ENCODE assay signal across 25 cellular contexts in the genomic region with DNA sequence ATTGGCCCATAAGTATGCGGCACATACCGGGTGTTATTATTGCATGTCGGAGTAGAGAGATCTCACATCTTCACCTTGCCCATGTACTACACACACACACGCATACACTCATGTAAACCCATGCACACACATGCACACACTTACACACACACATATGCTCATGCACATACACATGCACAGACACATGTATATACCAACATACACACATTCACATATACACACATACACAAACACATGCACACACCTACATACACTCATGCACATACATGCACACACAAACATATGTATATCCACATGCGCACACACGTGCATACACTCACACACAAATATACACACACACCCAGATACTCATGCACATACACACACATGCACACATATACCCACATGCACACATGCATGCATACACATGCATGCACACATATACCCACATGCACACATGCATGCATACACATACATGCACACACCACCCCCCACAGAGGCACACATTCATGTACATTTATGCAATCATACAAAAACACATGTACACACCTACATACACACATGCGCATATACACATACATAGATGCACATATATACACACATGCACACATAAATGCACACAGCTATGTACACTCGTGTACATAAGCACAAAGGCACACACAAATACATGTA. TPM values are rescaled to one million over a fixed set of nuclear protein-coding genes. Genes with fewer than 3 reads are reported as not detected.
DNase-seq lines count a peak whose midpoint lies in the region; ATAC-seq and TF ChIP-seq lines count a peak whose summit lies in the region.
"Had no signal": no experiment of that assay in that cellular context is flagged by ENCODE, and none has a peak within 500 bp of the region (broad histone marks: within the 10 kb centered on the region; RNA-seq: fewer than 3 reads in every experiment).

No MANE protein-coding gene starts in this region.

- H3K36me3 ChIP-seq in CD4-positive, alpha-beta memory T cell (ENCODE audit: insufficient read depth, low read length): no peaks in the 10 kb centered on the region
- H3K36me3 ChIP-seq in HCT116 (ENCODE audit: control insufficient read depth in 1 of 2, insufficient read depth in 2 of 2, low read length in 2 of 2): no peaks in the 10 kb centered on the region
- H3K36me3 ChIP-seq in left ventricle myocardium inferior: peaks cover 13% of the 10 kb centered on the region
- H3K36me3 ChIP-seq: transverse colon had no signal

- ATAC-seq in HCT116: no peak
- ATAC-seq in naive thymus-derived CD8-positive, alpha-beta T cell: no peak
- ATAC-seq in GM18519 (IDR thresholded peaks at IDR 0.05; ENCODE audit: low FRiP score, unreplicated experiment): no peak
- no peak for ATAC-seq in HG02840 (IDR thresholded peaks at IDR 0.05; ENCODE audit: low FRiP score, unreplicated experiment)

- BruUV-seq in HCT116 (replicated peaks; lab: Mats Ljungman, UMichigan): no TSS peak

- POLR2A ChIA-PET in CD4-positive, alpha-beta memory T cell (lab: Charles Lee; ENCODE audit: partially characterized antibody): interaction anchor here (2.8 to 6.6 kb wide), 2 partner anchors 10 to 134 kb away, joined by 11 to 131 read pairs; a partner anchor contains a TSS
- POLR2A ChIA-PET in HCT116 (lab: Charles Lee): no interaction called here
- POLR2A ChIA-PET in activated CD4-positive, alpha-beta memory T cell treated with anti-CD3 and anti-CD28 coated beads, Interleukin-2, amount 10 ng/mL, durations not matched to agents 7 days and 5 days (lab: Charles Lee): interaction anchor here (6.4 kb wide), 1 partner anchor 11 kb away, joined by 84 read pairs; a partner anchor contains a TSS
- POLR2A ChIA-PET in naive thymus-derived CD8-positive, alpha-beta T cell (lab: Charles Lee): interaction anchor here (4.2 kb wide), 1 partner anchor 11 kb away, joined by 23 read pairs; a partner anchor contains a TSS

- no peaks in the 10 kb centered on the region for H4K20me1 ChIP-seq in HCT116 (ENCODE audit: insufficient read depth)

- no peak overlapping the region for H3K27ac ChIP-seq in CD4-positive, alpha-beta memory T cell (ENCODE audit: low read depth, low read length)
- H3K27ac ChIP-seq in HCT116 (ENCODE audit: low read depth, low read length) (no peak overlapping the region), left ventricle myocardium inferior (replicated peaks) (no peak overlapping the region)
- H3K27ac ChIP-seq: PC-9 had no signal

- H3K27ac Mint-ChIP-seq in CD4-positive, alpha-beta memory T cell: peak overlapping the region in 6 of 7 donors; percentile 2 to 91 (median 83)
- peak overlapping the region; percentile 36 for H3K27ac Mint-ChIP-seq in activated CD4-positive, alpha-beta memory T cell treated with anti-CD3 and anti-CD28 coated beads, Interleukin-2, amount 10 ng/mL, durations not matched to agents 7 days and 5 days
- H3K27ac Mint-ChIP-seq in naive thymus-derived CD8-positive, alpha-beta T cell: peak overlapping the region in 6 of 10 donors; percentile 14 to 98 (median 70)
- H3K27ac Mint-ChIP-seq: activated T-helper 2 cell treated with anti-CD3 and anti-CD28 coated beads, Interferon-gamma antibody, Interleukin-2, Interleukin-4, amounts not matched to agents 10 μg/mL and 5 μg/mL and 100 μg/mL, durations not matched to agents 14 hours and 24 hours and 36 hours; mesothelial cell of epicardium; T-helper 1 cell treated with Interleukin-12 subunit alpha and Interleukin-12 subunit beta and Interleukin-4 antibody, amounts not matched to agents 30 μg/mL and 1 μg/mL, for 36 hours had no signal

- no peak overlapping the region for H3K4me3 ChIP-seq in CD4-positive, alpha-beta memory T cell (ENCODE audit: low read length in 2 of 2)
- H3K4me3 ChIP-seq in HCT116 (replicated peaks in 1 of 2; ENCODE audit: low read depth in 1 of 2, low read length in 2 of 2) (no peak overlapping the region), left ventricle myocardium inferior (no peak overlapping the region)
- H3K4me3 ChIP-seq: coronary artery, PC-9 had no signal

- H3K9me3 Mint-ChIP-seq in CD4-positive, alpha-beta memory T cell: no peaks in the 10 kb centered on the region
- H3K9me3 Mint-ChIP-seq in activated CD4-positive, alpha-beta memory T cell treated with anti-CD3 and anti-CD28 coated beads, Interleukin-2, amount 10 ng/mL, durations not matched to agents 7 days and 5 days: peaks cover 1% of the 10 kb centered on the region
- no peaks in the 10 kb centered on the region for H3K9me3 Mint-ChIP-seq in naive thymus-derived CD8-positive, alpha-beta T cell
- H3K9me3 Mint-ChIP-seq: activated T-helper 2 cell treated with anti-CD3 and anti-CD28 coated beads, Interferon-gamma antibody, Interleukin-2, Interleukin-4, amounts not matched to agents 10 μg/mL and 5 μg/mL and 100 μg/mL, durations not matched to agents 14 hours and 24 hours and 36 hours; effector memory CD8-positive, alpha-beta T cell; mesothelial cell of epicardium had no signal

- no peak for TF ChIP-seq POLR2A in HCT116 (IDR thresholded peaks at IDR 0.05; ENCODE audit: borderline replicate concordance, extremely low read depth, insufficient read depth, insufficient read length)

- no peaks in the 10 kb centered on the region for H3K4me1 ChIP-seq in CD4-positive, alpha-beta memory T cell (ENCODE audit: insufficient read depth, low read length)
- peaks cover 0 to 17% of the 10 kb centered on the region in 2 experiments; a peak in 2 of 4 replicates for H3K4me1 ChIP-seq in HCT116 (ENCODE audit: control insufficient read depth in 1 of 2, insufficient read depth in 2 of 2, low read length in 2 of 2)
- H3K4me1 ChIP-seq in left ventricle myocardium inferior: peaks cover 28% of the 10 kb centered on the region
- H3K4me1 ChIP-seq: Caco-2 had no signal

- peaks cover 12 to 47% (median 22%) of the 10 kb centered on the region in 4 donors for H3K4me1 Mint-ChIP-seq in CD4-positive, alpha-beta memory T cell
- H3K4me1 Mint-ChIP-seq in activated CD4-positive, alpha-beta memory T cell treated with anti-CD3 and anti-CD28 coated beads, Interleukin-2, amount 10 ng/mL, durations not matched to agents 7 days and 5 days: peaks cover 35% of the 10 kb centered on the region
- peaks cover 7 to 23% (median 15%) of the 10 kb centered on the region in 4 donors for H3K4me1 Mint-ChIP-seq in naive thymus-derived CD8-positive, alpha-beta T cell

- no peaks in the 10 kb centered on the region for H3K27me3 ChIP-seq in CD4-positive, alpha-beta memory T cell (ENCODE audit: insufficient read depth, low read length)
- no peaks in the 10 kb centered on the region for H3K27me3 ChIP-seq in HCT116 (ENCODE audit: insufficient read depth, low read length)
- no peaks in the 10 kb centered on the region for H3K27me3 ChIP-seq in left ventricle myocardium inferior (ENCODE audit: low read depth)
- H3K27me3 ChIP-seq: transverse colon had no signal

- peak overlapping the region in 2 of 8 donors; percentile 2 to 84 for H3K4me3 Mint-ChIP-seq in CD4-positive, alpha-beta memory T cell
- H3K4me3 Mint-ChIP-seq in activated CD4-positive, alpha-beta memory T cell treated with anti-CD3 and anti-CD28 coated beads, Interleukin-2, amount 10 ng/mL, durations not matched to agents 7 days and 5 days: no peak overlapping the region
- H3K4me3 Mint-ChIP-seq in naive thymus-derived CD8-positive, alpha-beta T cell: peak overlapping the region in 1 of 10 donors; percentile 26
- H3K4me3 Mint-ChIP-seq: mesothelial cell of epicardium; T-helper 1 cell treated with Interleukin-12 subunit alpha and Interleukin-12 subunit beta and Interleukin-4 antibody, amounts not matched to agents 30 μg/mL and 1 μg/mL, for 36 hours had no signal

- no peak for TF ChIP-seq CTCF in HCT116 (IDR thresholded peaks at IDR 0.05 in 2 of 3, conservative IDR thresholded peaks at IDR 0.05 in 1 of 3; ENCODE audit: borderline replicate concordance in 1 of 3, insufficient read depth in 1 of 3, low read depth in 2 of 3, low read length in 2 of 3)
- TF ChIP-seq CTCF in left ventricle myocardium inferior (IDR thresholded peaks at IDR 0.05; ENCODE audit: borderline replicate concordance): no peak

- peak overlapping the region; percentile 74 for H2AFZ ChIP-seq in HCT116 (ENCODE audit: low read depth, low read length, poor library complexity, severe bottlenecking)
- H2AFZ ChIP-seq: PC-9 had no signal

- intact Hi-C loops in CD4-positive, alpha-beta memory T cell (cut with micrococcal nuclease): loop anchor here (5.0 to 10.0 kb wide), 3 partner anchors 40 to 1668 kb away; a partner anchor contains a TSS
- intact Hi-C loops in HCT116 (cut with micrococcal nuclease) (no loop called here), left ventricle myocardium inferior (cut with micrococcal nuclease) (no loop called here)

- TF ChIP-seq RAD21 in HCT116 (IDR thresholded peaks at IDR 0.05; ENCODE audit: low read depth): no peak

- no peak overlapping the region for H3K9ac ChIP-seq in HCT116 (ENCODE audit: low read length)

- peaks cover 16 to 17% of the 10 kb centered on the region in 2 donors for H3K36me3 Mint-ChIP-seq in CD4-positive, alpha-beta memory T cell
- peaks cover 3% of the 10 kb centered on the region for H3K36me3 Mint-ChIP-seq in activated CD4-positive, alpha-beta memory T cell treated with anti-CD3 and anti-CD28 coated beads, Interleukin-2, amount 10 ng/mL, durations not matched to agents 7 days and 5 days (ENCODE audit: low read depth)
- peaks cover 0 to 5% (median 0%) of the 10 kb centered on the region in 3 donors for H3K36me3 Mint-ChIP-seq in naive thymus-derived CD8-positive, alpha-beta T cell
- H3K36me3 Mint-ChIP-seq: mesothelial cell of epicardium had no signal

- H3K4me2 ChIP-seq in HCT116 (ENCODE audit: low read length): peak overlapping the region; percentile 45; the same call in 1 of the 2 replicates
- H3K4me2 ChIP-seq: PC-9 had no signal

- no peak for DNase-seq in CD4-positive, alpha-beta memory T cell
- no peak for DNase-seq in HCT116 (ENCODE audit: low read depth, low spot score)
- DNase-seq in activated CD4-positive, alpha-beta memory T cell treated with anti-CD3 and anti-CD28 coated beads, Interleukin-2, amount 10 ng/mL, durations not matched to agents 7 days and 5 days: no peak
- no peak for DNase-seq in naive thymus-derived CD8-positive, alpha-beta T cell
- no peak for DNase-seq in left ventricle myocardium inferior
- DNase-seq: GOT3, kidney, NCI-H2081, NCI-H2227 treated with DMSO at 0.1 percent for 48 hours, PC-9 had no signal

- no peaks in the 10 kb centered on the region for H3K79me2 ChIP-seq in HCT116 (ENCODE audit: insufficient read depth, low read length)

- no peaks in the 10 kb centered on the region for H3K9me2 ChIP-seq in HCT116 (ENCODE audit: insufficient read depth)

- H3K9me3 ChIP-seq in CD4-positive, alpha-beta memory T cell (ENCODE audit: control insufficient read depth in 1 of 2, low read length in 2 of 2): no peaks in the 10 kb centered on the region
- H3K9me3 ChIP-seq in HCT116 (ENCODE audit: control insufficient read depth in 1 of 2, insufficient read depth in 1 of 2, low read depth in 1 of 2, low read length in 2 of 2) (no peaks in the 10 kb centered on the region), left ventricle myocardium inferior (replicated peaks) (no peaks in the 10 kb centered on the region)
- H3K9me3 ChIP-seq: Caco-2, transverse colon had no signal

- H3K27me3 Mint-ChIP-seq in CD4-positive, alpha-beta memory T cell: no peaks in the 10 kb centered on the region
- no peaks in the 10 kb centered on the region for H3K27me3 Mint-ChIP-seq in activated CD4-positive, alpha-beta memory T cell treated with anti-CD3 and anti-CD28 coated beads, Interleukin-2, amount 10 ng/mL, durations not matched to agents 7 days and 5 days
- no peaks in the 10 kb centered on the region for H3K27me3 Mint-ChIP-seq in naive thymus-derived CD8-positive, alpha-beta T cell
- H3K27me3 Mint-ChIP-seq: effector memory CD8-positive, alpha-beta T cell; naive B cell had no signal

- RAD21 ChIA-PET in HCT116 (lab: Charles Lee; ENCODE audit: low non-redundant PET in 1 of 2, low total read pairs in 2 of 2, uncharacterized antibody in 2 of 2, unreplicated experiment in 2 of 2): no interaction called here

- CTCF ChIA-PET in CD4-positive, alpha-beta memory T cell (lab: Charles Lee; ENCODE audit: partially characterized antibody): interaction anchor here (1.5 to 5.1 kb wide), 4 partner anchors 7 to 134 kb away, joined by 3 to 45 read pairs (median 15); a partner anchor contains a TSS
- CTCF ChIA-PET in HCT116 (lab: Charles Lee): interaction anchor here (1.3 to 1.8 kb wide), 4 partner anchors 10 to 135 kb away, joined by 3 to 11 read pairs (median 6); a partner anchor contains a TSS
- CTCF ChIA-PET in activated CD4-positive, alpha-beta memory T cell treated with anti-CD3 and anti-CD28 coated beads, Interleukin-2, amount 10 ng/mL, durations not matched to agents 7 days and 5 days (lab: Charles Lee): interaction anchor here (0.9 to 1.8 kb wide), 5 partner anchors 11 to 135 kb away, joined by 3 to 23 read pairs (median 7); a partner anchor contains a TSS

RNA-seq across cellular contexts. Expression of a gene that starts 11.2 kb away (rescaled TPM):
- 10 to 100 TPM; 41.9 to 45.5 TPM for total RNA-seq in CD4-positive, alpha-beta memory T cell
- polyA plus RNA-seq in CD4-positive, alpha-beta memory T cell: 10 to 100 TPM; 25.3 to 40.9 TPM
- total RNA-seq in HCT116 (2021; ENCODE audit: unreplicated experiment) (8.6 TPM), left ventricle myocardium inferior (24.9 TPM)
- 2.2 and 2.9 TPM in 2 replicates for polyA plus RNA-seq in HCT116 (2012)
- total RNA-seq in activated CD4-positive, alpha-beta memory T cell treated with anti-CD3 and anti-CD28 coated beads, Interleukin-2, amount 10 ng/mL, durations not matched to agents 7 days and 5 days: 10 to 100 TPM; 10.0 to 10.9 TPM
- 10 to 100 TPM; 29.4 to 30.3 TPM for total RNA-seq in naive thymus-derived CD8-positive, alpha-beta T cell
- 10 to 100 TPM; 19.3 to 28.4 (median 22.9) TPM for polyA plus RNA-seq in naive thymus-derived CD8-positive, alpha-beta T cell

RNA-seq across cellular contexts. Expression of a gene that starts 24.7 kb away (rescaled TPM):
- total RNA-seq in CD4-positive, alpha-beta memory T cell: 1 to 10 TPM; 1.2 to 1.4 TPM
- not detected for polyA plus RNA-seq in CD4-positive, alpha-beta memory T cell
- total RNA-seq in HCT116 (2021; ENCODE audit: unreplicated experiment) (0.10 TPM), left ventricle myocardium inferior (0.74 TPM)
- polyA plus RNA-seq in HCT116 (2012): 0.05 and 0.12 TPM in 2 replicates
- not detected for total RNA-seq in activated CD4-positive, alpha-beta memory T cell treated with anti-CD3 and anti-CD28 coated beads, Interleukin-2, amount 10 ng/mL, durations not matched to agents 7 days and 5 days
- total RNA-seq in naive thymus-derived CD8-positive, alpha-beta T cell: 1 to 10 TPM; 1.8 to 2.9 TPM
- polyA plus RNA-seq in naive thymus-derived CD8-positive, alpha-beta T cell: not detected
- total RNA-seq: activated T-helper 2 cell treated with anti-CD3 and anti-CD28 coated beads, Interferon-gamma antibody, Interleukin-2, Interleukin-4, amounts not matched to agents 10 μg/mL and 5 μg/mL and 100 μg/mL, durations not matched to agents 14 hours and 24 hours and 36 hours; Caco-2; epithelial cell of proximal tubule; HT1080; mesothelial cell of epicardium; osteoblast; PC-9; pulmonary artery endothelial cell had no signal
- polyA plus RNA-seq: BJ had no signal
